ENCODE assay signal across 11 cellular contexts in genomic region chr12:104742551-104742961, GRCh38.
DNase-seq lines count a peak whose midpoint lies in the region; ATAC-seq and TF ChIP-seq lines count a peak whose summit lies in the region.
"Had no signal": no experiment of that assay in that cellular context is flagged by ENCODE, and none has a peak within 500 bp of the region (broad histone marks: within the 10 kb centered on the region; RNA-seq: fewer than 3 reads in every experiment).

No MANE protein-coding gene starts in this region.

- POLR2A ChIA-PET in activated CD4-positive, alpha-beta T cell treated with anti-CD3 and anti-CD28 coated beads, Interleukin-2, amount 10 ng/mL, durations not matched to agents 7 days and 5 days (lab: Charles Lee): no interaction called here

- H3K4me2 ChIP-seq in mesenchymal stem cell (ENCODE audit: low read length, poor library complexity, severe bottlenecking): no peak overlapping the region
- H3K4me2 ChIP-seq: hepatocyte had no signal

- no peaks in the 10 kb centered on the region for H3K27me3 ChIP-seq in layer of hippocampus (ENCODE audit: control insufficient read depth, insufficient read depth, low read length)
- no peaks in the 10 kb centered on the region for H3K27me3 ChIP-seq in tibial artery
- H3K27me3 ChIP-seq in mesenchymal stem cell (ENCODE audit: control insufficient read depth in 1 of 2, insufficient read depth in 1 of 2, low read length in 2 of 2): peaks cover 0 to 14% of the 10 kb centered on the region in 2 experiments
- H3K27me3 ChIP-seq: hepatocyte had no signal

- no peak overlapping the region for H2BK12ac ChIP-seq in mesenchymal stem cell (ENCODE audit: low read length in 2 of 2)

- intact Hi-C loops in tibial artery (cut with DNase I; ENCODE audit: low total_unique reads): no loop called here

- no peaks in the 10 kb centered on the region for H3K9me3 Mint-ChIP-seq in activated CD4-positive, alpha-beta T cell treated with anti-CD3 and anti-CD28 coated beads, Interleukin-2, amount 10 ng/mL, durations not matched to agents 7 days and 5 days
- H3K9me3 Mint-ChIP-seq in activated T-helper 17 cell treated with anti-CD3 and anti-CD28 coated beads, Interleukin-2, amount 50 U/mL, for 72 hours: no peaks in the 10 kb centered on the region

- H2AFZ ChIP-seq in mesenchymal stem cell (ENCODE audit: low read depth, low read length): no peak overlapping the region
- H2AFZ ChIP-seq: hepatocyte had no signal

- CTCF ChIA-PET in activated CD4-positive, alpha-beta T cell treated with anti-CD3 and anti-CD28 coated beads, Interleukin-2, amount 10 ng/mL, durations not matched to agents 7 days and 5 days (lab: Charles Lee): interaction anchor here (1.0 to 1.3 kb wide), 2 partner anchors 24 to 43 kb away, joined by 3 read pairs; no protein-coding TSS in a partner anchor

- no peak for DNase-seq in activated CD4-positive, alpha-beta T cell treated with anti-CD3 and anti-CD28 coated beads, Interleukin-2, amount 10 ng/mL, durations not matched to agents 7 days and 5 days
- no peak for DNase-seq in activated CD4-positive, alpha-beta T cell treated with anti-CD3 and anti-CD28 coated beads, Interleukin-2, amount 50 U/mL, for 4 hours
- DNase-seq in tibial artery (peak in 1 of 2 donors; percentile 50), mesenchymal stem cell (no peak), AG20443 (ENCODE audit: low spot score) (no peak)
- DNase-seq: activated T-cell treated with anti-CD3 and anti-CD28 coated beads, Interleukin-2, amount 50 U/mL, for 1 hour; T-helper 9 cell had no signal

- 89% methylated on average over 10 of the region's 10 CpGs for WGBS in mesenchymal stem cell

- no peak overlapping the region for H3K23ac ChIP-seq in mesenchymal stem cell (ENCODE audit: low read length in 2 of 2)

- no peak for ATAC-seq in activated T-helper 17 cell treated with anti-CD3 and anti-CD28 coated beads, Interleukin-2, amount 50 U/mL, for 72 hours (replicated peaks)
- ATAC-seq in GM18909 (IDR thresholded peaks at IDR 0.05; ENCODE audit: poor library complexity, unreplicated experiment): no peak

- no peaks in the 10 kb centered on the region for H3K79me1 ChIP-seq in mesenchymal stem cell (replicated peaks; ENCODE audit: low read length, poor library complexity, severe bottlenecking)

- H3K9me3 ChIP-seq in tibial artery: no peaks in the 10 kb centered on the region
- no peaks in the 10 kb centered on the region for H3K9me3 ChIP-seq in mesenchymal stem cell (ENCODE audit: control insufficient read depth, low read length)

- H2AK5ac ChIP-seq in mesenchymal stem cell (ENCODE audit: low read length, severe bottlenecking): no peak overlapping the region

- peaks cover 76% of the 10 kb centered on the region for H3K4me1 Mint-ChIP-seq in activated CD4-positive, alpha-beta T cell treated with anti-CD3 and anti-CD28 coated beads, Interleukin-2, amount 10 ng/mL, durations not matched to agents 7 days and 5 days
- H3K4me1 Mint-ChIP-seq in activated T-helper 17 cell treated with anti-CD3 and anti-CD28 coated beads, Interleukin-2, amount 50 U/mL, for 72 hours: peaks cover 62% of the 10 kb centered on the region

- no peak overlapping the region for H2BK120ac ChIP-seq in mesenchymal stem cell (ENCODE audit: low read depth, low read length)

- no peak overlapping the region for H3K18ac ChIP-seq in mesenchymal stem cell (ENCODE audit: low read depth in 1 of 2, low read length in 2 of 2)

- TF ChIP-seq CTCF in tibial artery (IDR thresholded peaks at IDR 0.05): no peak

- peak overlapping the region; percentile 76 for H3K27ac ChIP-seq in layer of hippocampus (ENCODE audit: low read depth, low read length)
- peak overlapping the region; percentile 29 to 54 for H3K27ac ChIP-seq in tibial artery
- H3K27ac ChIP-seq in mesenchymal stem cell (ENCODE audit: low read length, poor library complexity, severe bottlenecking): no peak overlapping the region
- H3K27ac ChIP-seq: hepatocyte had no signal

- no peaks in the 10 kb centered on the region for H3K27me3 Mint-ChIP-seq in activated CD4-positive, alpha-beta T cell treated with anti-CD3 and anti-CD28 coated beads, Interleukin-2, amount 10 ng/mL, durations not matched to agents 7 days and 5 days
- H3K27me3 Mint-ChIP-seq in activated T-helper 17 cell treated with anti-CD3 and anti-CD28 coated beads, Interleukin-2, amount 50 U/mL, for 72 hours: no peaks in the 10 kb centered on the region

- no peak overlapping the region for H2BK5ac ChIP-seq in mesenchymal stem cell (ENCODE audit: low read depth, low read length, poor library complexity, severe bottlenecking)

- peaks cover 8% of the 10 kb centered on the region for H3K36me3 Mint-ChIP-seq in activated CD4-positive, alpha-beta T cell treated with anti-CD3 and anti-CD28 coated beads, Interleukin-2, amount 10 ng/mL, durations not matched to agents 7 days and 5 days (ENCODE audit: low read depth)
- peaks cover 5% of the 10 kb centered on the region for H3K36me3 Mint-ChIP-seq in activated T-helper 17 cell treated with anti-CD3 and anti-CD28 coated beads, Interleukin-2, amount 50 U/mL, for 72 hours (ENCODE audit: low read depth)

- H3K9ac ChIP-seq in mesenchymal stem cell (ENCODE audit: low read length): no peak overlapping the region

- H3K4ac ChIP-seq in mesenchymal stem cell (ENCODE audit: low read depth in 1 of 2, low read length in 2 of 2): no peak overlapping the region

- peak overlapping the region in 1 of 2 donors; percentile 3 for H3K4me3 ChIP-seq in tibial artery
- no peak overlapping the region for H3K4me3 ChIP-seq in mesenchymal stem cell (ENCODE audit: insufficient read depth in 1 of 2, low read depth in 1 of 2, low read length in 2 of 2)
- H3K4me3 ChIP-seq: hepatocyte had no signal

- H3K36me3 ChIP-seq in tibial artery (no peaks in the 10 kb centered on the region), mesenchymal stem cell (ENCODE audit: control insufficient read depth in 1 of 2, insufficient read depth in 2 of 2, low read depth in 1 of 2, low read length in 2 of 2) (no peaks in the 10 kb centered on the region)

- H3K4me1 ChIP-seq in tibial artery (peaks cover 0 to 13% (median 11%) of the 10 kb centered on the region in 4 donors), mesenchymal stem cell (ENCODE audit: control insufficient read depth, insufficient read depth, low read depth, low read length) (peaks cover 8% of the 10 kb centered on the region)

- no peak overlapping the region for H3K14ac ChIP-seq in mesenchymal stem cell (ENCODE audit: low read length in 2 of 2)

- no peak overlapping the region for H3K4me3 Mint-ChIP-seq in activated CD4-positive, alpha-beta T cell treated with anti-CD3 and anti-CD28 coated beads, Interleukin-2, amount 10 ng/mL, durations not matched to agents 7 days and 5 days
- no peak overlapping the region for H3K4me3 Mint-ChIP-seq in activated T-helper 17 cell treated with anti-CD3 and anti-CD28 coated beads, Interleukin-2, amount 50 U/mL, for 72 hours

- H2BK15ac ChIP-seq in mesenchymal stem cell (ENCODE audit: low read depth, poor library complexity, severe bottlenecking): no peak overlapping the region

- H4K8ac ChIP-seq in mesenchymal stem cell (ENCODE audit: low read length): no peak overlapping the region

- H3K27ac Mint-ChIP-seq in activated CD4-positive, alpha-beta T cell treated with anti-CD3 and anti-CD28 coated beads, Interleukin-2, amount 10 ng/mL, durations not matched to agents 7 days and 5 days: peak overlapping the region; percentile 33
- H3K27ac Mint-ChIP-seq in activated T-helper 17 cell treated with anti-CD3 and anti-CD28 coated beads, Interleukin-2, amount 50 U/mL, for 72 hours: peak overlapping the region; percentile 16

- H4K91ac ChIP-seq in mesenchymal stem cell (ENCODE audit: low read length): no peak overlapping the region
